1 cellular context compared by ENCODE assay signal in genomic region chr12:113214938-113215400, GRCh38.
A peak's percentile ranks its signal among the peaks of the same experiment; 100 is the strongest.
TF ChIP-seq lines count a peak whose summit lies in the region.

No MANE protein-coding gene starts in this region.

TF ChIP-seq in K562, 482 proteins besides CTCF, POLR2A, EP300 and RAD21 (continued from another document):
- TF ChIP-seq ZNF518B (CRISPR knock-in tag; IDR thresholded peaks at IDR 0.05) (no peak), HNRNPLL (IDR thresholded peaks at IDR 0.05; ENCODE audit: low read depth, low read length, poor library complexity, severe bottlenecking) (no peak), ATF7 (IDR thresholded peaks at IDR 0.05) (peak; percentile 68), BRCA1 (IDR thresholded peaks at IDR 0.05) (no peak), BRCA1 (CRISPR knock-in tag; IDR thresholded peaks at IDR 0.05) (no peak), HOXB6 (CRISPR knock-in tag; IDR thresholded peaks at IDR 0.05; ENCODE audit: borderline replicate concordance) (no peak), ZNF766 (CRISPR knock-in tag; conservative IDR thresholded peaks at IDR 0.05) (no peak), SIRT6 (IDR thresholded peaks at IDR 0.05; ENCODE audit: low read depth, low read length) (no peak)
TF ChIP-seq in K562: peak in this region for 35.
